In genomic region chr9:93060746-93061259, GRCh38 we compare ENCODE assay signal across 1 cellular context.
TF ChIP-seq lines count a peak whose summit lies in the region.

No MANE protein-coding gene starts in this region.

TF ChIP-seq in K562, 482 proteins besides CTCF, POLR2A, EP300 and RAD21 (continued from another document and continues in another):
- peak in 1 of 2 experiments; percentile 89; a peak in 3 of 4 replicates for TF ChIP-seq RCOR1 (IDR thresholded peaks at IDR 0.05; ENCODE audit: borderline replicate concordance in 1 of 2, low read depth in 2 of 2, low read length in 2 of 2)
- TF ChIP-seq NFYB (IDR thresholded peaks at IDR 0.05; ENCODE audit: extremely low read depth, insufficient read length) = no peak
- peak; percentile 51 for TF ChIP-seq EGR1 (conservative IDR thresholded peaks at IDR 0.05)
- peak; percentile 70 for TF ChIP-seq GABPA (tag; conservative IDR thresholded peaks at IDR 0.05; ENCODE audit: low read depth)
- TF ChIP-seq ZNF280A (IDR thresholded peaks at IDR 0.05; ENCODE audit: low read depth, partially characterized antibody) = no peak
- TF ChIP-seq JUN (IDR thresholded peaks at IDR 0.05; ENCODE audit: borderline replicate concordance, low read depth, low read length) = no peak
- no peak for TF ChIP-seq JUN (CRISPR knock-in tag; IDR thresholded peaks at IDR 0.05; ENCODE audit: borderline replicate concordance)
- TF ChIP-seq ZBTB7A (IDR thresholded peaks at IDR 0.05; ENCODE audit: borderline replicate concordance, control insufficient read depth, low read depth, low read length) = 0 out of 2 replicates have a peak, but pooled peaks have one; percentile 15
- TF ChIP-seq SIX5 (IDR thresholded peaks at IDR 0.05; ENCODE audit: borderline replicate concordance in 1 of 2, insufficient read depth in 1 of 2, low read depth in 1 of 2, low read length in 2 of 2) = no peak
- peak; percentile 57 for TF ChIP-seq KDM5B (IDR thresholded peaks at IDR 0.05; ENCODE audit: insufficient replicate concordance, low read depth, low read length)
- TF ChIP-seq FOXK2 (conservative IDR thresholded peaks at IDR 0.05 in 1 of 2, IDR thresholded peaks at IDR 0.05 in 1 of 2; ENCODE audit: low read depth in 2 of 2) = no peak
- TF ChIP-seq SMARCA4 (IDR thresholded peaks at IDR 0.05) = peak; percentile 79
- TF ChIP-seq ZNF766 (CRISPR knock-in tag; conservative IDR thresholded peaks at IDR 0.05) = peak; percentile 67; the same call in 1 of the 2 replicates
- TF ChIP-seq CREM (IDR thresholded peaks at IDR 0.05; ENCODE audit: low read depth) = no peak
- TF ChIP-seq GTF2E2 (tag; IDR thresholded peaks at IDR 0.05) = no peak
- TF ChIP-seq ZFPM2 (CRISPR knock-in tag; IDR thresholded peaks at IDR 0.05) = no peak
- 0 out of 2 replicates have a peak, but pooled peaks have one; percentile 10 for TF ChIP-seq ATF7 (IDR thresholded peaks at IDR 0.05)
- TF ChIP-seq MTF1 (CRISPR knock-in tag; IDR thresholded peaks at IDR 0.05; ENCODE audit: borderline replicate concordance) = no peak
- TF ChIP-seq CXXC5 (CRISPR knock-in tag; IDR thresholded peaks at IDR 0.05) = 0 out of 2 replicates have a peak, but pooled peaks have one; percentile 22
- peak; percentile 82; the same call in 1 of the 2 replicates for TF ChIP-seq ZNF584 (CRISPR knock-in tag; IDR thresholded peaks at IDR 0.05; ENCODE audit: low read depth)
- no peak for TF ChIP-seq POLR2AphosphoS5 (IDR thresholded peaks at IDR 0.05; ENCODE audit: control insufficient read depth, insufficient read depth, low read depth, low read length)
- no peak for TF ChIP-seq NR2C2 (CRISPR knock-in tag; IDR thresholded peaks at IDR 0.05)
- peak; percentile 53; the same call in 1 of the 2 replicates for TF ChIP-seq NR2C2 (tag; IDR thresholded peaks at IDR 0.05)
- TF ChIP-seq ZKSCAN8 (CRISPR knock-in tag; IDR thresholded peaks at IDR 0.05) = 0 out of 2 replicates have a peak, but pooled peaks have one; percentile 17
- TF ChIP-seq ARID1B (IDR thresholded peaks at IDR 0.05) = peak; percentile 77
- TF ChIP-seq COPS2 (conservative IDR thresholded peaks at IDR 0.05) = no peak
- no peak for TF ChIP-seq ESRRB (CRISPR knock-in tag; IDR thresholded peaks at IDR 0.05; ENCODE audit: borderline replicate concordance)
- TF ChIP-seq TCF3 (CRISPR knock-in tag; IDR thresholded peaks at IDR 0.05) = peak; percentile 55
- peak in 1 of 2 experiments; percentile 28; a peak in 1 of 4 replicates for TF ChIP-seq SRF (CRISPR knock-in tag; IDR thresholded peaks at IDR 0.05)
- TF ChIP-seq ETV5 (CRISPR knock-in tag; IDR thresholded peaks at IDR 0.05; ENCODE audit: low read depth) = peak; percentile 81; the same call in 1 of the 2 replicates
- TF ChIP-seq NR2C1 (IDR thresholded peaks at IDR 0.05) = no peak
- peak; percentile 47; the same call in 1 of the 2 replicates for TF ChIP-seq NR2C1 (tag; IDR thresholded peaks at IDR 0.05)
- 0 out of 4 replicates have a peak, but pooled peaks of 1 of the 2 experiments have one; percentile 27 for TF ChIP-seq ARNT (IDR thresholded peaks at IDR 0.05)
- peak; percentile 26; the same call in 1 of the 2 replicates for TF ChIP-seq MYC (IDR thresholded peaks at IDR 0.05; ENCODE audit: low read depth, low read length)
- no peak for TF ChIP-seq MYC (CRISPR knock-in tag; IDR thresholded peaks at IDR 0.05; ENCODE audit: borderline replicate concordance, low read depth)
- TF ChIP-seq CBFA2T3 (IDR thresholded peaks at IDR 0.05) = peak; percentile 51
- TF ChIP-seq ZBTB1 (CRISPR knock-in tag; IDR thresholded peaks at IDR 0.05; ENCODE audit: borderline replicate concordance, low read depth) = peak; percentile 43; the same call in 1 of the 2 replicates
- TF ChIP-seq, protein P1, sequence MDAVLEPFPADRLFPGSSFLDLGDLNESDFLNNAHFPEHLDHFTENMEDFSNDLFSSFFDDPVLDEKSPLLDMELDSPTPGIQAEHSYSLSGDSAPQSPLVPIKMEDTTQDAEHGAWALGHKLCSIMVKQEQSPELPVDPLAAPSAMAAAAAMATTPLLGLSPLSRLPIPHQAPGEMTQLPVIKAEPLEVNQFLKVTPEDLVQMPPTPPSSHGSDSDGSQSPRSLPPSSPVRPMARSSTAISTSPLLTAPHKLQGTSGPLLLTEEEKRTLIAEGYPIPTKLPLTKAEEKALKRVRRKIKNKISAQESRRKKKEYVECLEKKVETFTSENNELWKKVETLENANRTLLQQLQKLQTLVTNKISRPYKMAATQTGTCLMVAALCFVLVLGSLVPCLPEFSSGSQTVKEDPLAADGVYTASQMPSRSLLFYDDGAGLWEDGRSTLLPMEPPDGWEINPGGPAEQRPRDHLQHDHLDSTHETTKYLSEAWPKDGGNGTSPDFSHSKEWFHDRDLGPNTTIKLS (IDR thresholded peaks at IDR 0.05; ENCODE audit: borderline replicate concordance, low read depth) = no peak
- TF ChIP-seq MBD2 (IDR thresholded peaks at IDR 0.05; ENCODE audit: borderline replicate concordance, low read depth) = no peak
- TF ChIP-seq STAT5A (IDR thresholded peaks at IDR 0.05; ENCODE audit: borderline replicate concordance, low read length) = no peak
- TF ChIP-seq ELF1 (tag; IDR thresholded peaks at IDR 0.05) = peak; percentile 55
- TF ChIP-seq MTA3 (IDR thresholded peaks at IDR 0.05; ENCODE audit: borderline replicate concordance) = 0 out of 2 replicates have a peak, but pooled peaks have one; percentile 50
- TF ChIP-seq, protein P2, sequence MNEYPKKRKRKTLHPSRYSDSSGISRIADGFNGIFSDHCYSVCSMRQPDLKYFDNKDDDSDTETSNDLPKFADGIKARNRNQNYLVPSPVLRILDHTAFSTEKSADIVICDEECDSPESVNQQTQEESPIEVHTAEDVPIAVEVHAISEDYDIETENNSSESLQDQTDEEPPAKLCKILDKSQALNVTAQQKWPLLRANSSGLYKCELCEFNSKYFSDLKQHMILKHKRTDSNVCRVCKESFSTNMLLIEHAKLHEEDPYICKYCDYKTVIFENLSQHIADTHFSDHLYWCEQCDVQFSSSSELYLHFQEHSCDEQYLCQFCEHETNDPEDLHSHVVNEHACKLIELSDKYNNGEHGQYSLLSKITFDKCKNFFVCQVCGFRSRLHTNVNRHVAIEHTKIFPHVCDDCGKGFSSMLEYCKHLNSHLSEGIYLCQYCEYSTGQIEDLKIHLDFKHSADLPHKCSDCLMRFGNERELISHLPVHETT (CRISPR knock-in tag; conservative IDR thresholded peaks at IDR 0.05 in 1 of 2, IDR thresholded peaks at IDR 0.05 in 1 of 2) = peak in 1 of 2 experiments; percentile 75; a peak in 2 of 4 replicates
- TF ChIP-seq, protein P3, sequence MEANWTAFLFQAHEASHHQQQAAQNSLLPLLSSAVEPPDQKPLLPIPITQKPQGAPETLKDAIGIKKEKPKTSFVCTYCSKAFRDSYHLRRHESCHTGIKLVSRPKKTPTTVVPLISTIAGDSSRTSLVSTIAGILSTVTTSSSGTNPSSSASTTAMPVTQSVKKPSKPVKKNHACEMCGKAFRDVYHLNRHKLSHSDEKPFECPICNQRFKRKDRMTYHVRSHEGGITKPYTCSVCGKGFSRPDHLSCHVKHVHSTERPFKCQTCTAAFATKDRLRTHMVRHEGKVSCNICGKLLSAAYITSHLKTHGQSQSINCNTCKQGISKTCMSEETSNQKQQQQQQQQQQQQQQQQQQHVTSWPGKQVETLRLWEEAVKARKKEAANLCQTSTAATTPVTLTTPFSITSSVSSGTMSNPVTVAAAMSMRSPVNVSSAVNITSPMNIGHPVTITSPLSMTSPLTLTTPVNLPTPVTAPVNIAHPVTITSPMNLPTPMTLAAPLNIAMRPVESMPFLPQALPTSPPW (CRISPR knock-in tag; IDR thresholded peaks at IDR 0.05) = peak; percentile 66
- TF ChIP-seq, protein P4, sequence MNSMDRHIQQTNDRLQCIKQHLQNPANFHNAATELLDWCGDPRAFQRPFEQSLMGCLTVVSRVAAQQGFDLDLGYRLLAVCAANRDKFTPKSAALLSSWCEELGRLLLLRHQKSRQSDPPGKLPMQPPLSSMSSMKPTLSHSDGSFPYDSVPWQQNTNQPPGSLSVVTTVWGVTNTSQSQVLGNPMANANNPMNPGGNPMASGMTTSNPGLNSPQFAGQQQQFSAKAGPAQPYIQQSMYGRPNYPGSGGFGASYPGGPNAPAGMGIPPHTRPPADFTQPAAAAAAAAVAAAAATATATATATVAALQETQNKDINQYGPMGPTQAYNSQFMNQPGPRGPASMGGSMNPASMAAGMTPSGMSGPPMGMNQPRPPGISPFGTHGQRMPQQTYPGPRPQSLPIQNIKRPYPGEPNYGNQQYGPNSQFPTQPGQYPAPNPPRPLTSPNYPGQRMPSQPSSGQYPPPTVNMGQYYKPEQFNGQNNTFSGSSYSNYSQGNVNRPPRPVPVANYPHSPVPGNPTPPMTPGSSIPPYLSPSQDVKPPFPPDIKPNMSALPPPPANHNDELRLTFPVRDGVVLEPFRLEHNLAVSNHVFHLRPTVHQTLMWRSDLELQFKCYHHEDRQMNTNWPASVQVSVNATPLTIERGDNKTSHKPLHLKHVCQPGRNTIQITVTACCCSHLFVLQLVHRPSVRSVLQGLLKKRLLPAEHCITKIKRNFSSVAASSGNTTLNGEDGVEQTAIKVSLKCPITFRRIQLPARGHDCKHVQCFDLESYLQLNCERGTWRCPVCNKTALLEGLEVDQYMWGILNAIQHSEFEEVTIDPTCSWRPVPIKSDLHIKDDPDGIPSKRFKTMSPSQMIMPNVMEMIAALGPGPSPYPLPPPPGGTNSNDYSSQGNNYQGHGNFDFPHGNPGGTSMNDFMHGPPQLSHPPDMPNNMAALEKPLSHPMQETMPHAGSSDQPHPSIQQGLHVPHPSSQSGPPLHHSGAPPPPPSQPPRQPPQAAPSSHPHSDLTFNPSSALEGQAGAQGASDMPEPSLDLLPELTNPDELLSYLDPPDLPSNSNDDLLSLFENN (IDR thresholded peaks at IDR 0.05; ENCODE audit: low read depth in 2 of 2, low read length in 2 of 2) = no peak
- peak; percentile 55 for TF ChIP-seq MEIS2 (IDR thresholded peaks at IDR 0.05; ENCODE audit: partially characterized antibody)
- peak; percentile 55; the same call in 1 of the 2 replicates for TF ChIP-seq ZNF57 (CRISPR knock-in tag; IDR thresholded peaks at IDR 0.05)
- peak; percentile 66 for TF ChIP-seq LEF1 (IDR thresholded peaks at IDR 0.05)
- TF ChIP-seq SUPT5H (IDR thresholded peaks at IDR 0.05) = 0 out of 2 replicates have a peak, but pooled peaks have one; percentile 25
- peak; percentile 85 for TF ChIP-seq SMARCE1 (IDR thresholded peaks at IDR 0.05)
- peak; percentile 43; the same call in 1 of the 2 replicates for TF ChIP-seq MTA1 (IDR thresholded peaks at IDR 0.05; ENCODE audit: borderline replicate concordance)
- peak; percentile 30; the same call in 1 of the 2 replicates for TF ChIP-seq FOXO4 (CRISPR knock-in tag; IDR thresholded peaks at IDR 0.05)
- TF ChIP-seq SPI1 (IDR thresholded peaks at IDR 0.05; ENCODE audit: borderline replicate concordance, low read depth, low read length) = peak; percentile 56; the same call in 1 of the 2 replicates
- peak; percentile 73; the same call in 1 of the 2 replicates for TF ChIP-seq GATA2 (CRISPR knock-in tag; IDR thresholded peaks at IDR 0.05)
- 0 out of 2 replicates have a peak, but pooled peaks have one; percentile 32 for TF ChIP-seq SMAD4 (CRISPR knock-in tag; conservative IDR thresholded peaks at IDR 0.05)
- peak; percentile 48; the same call in 1 of the 2 replicates for TF ChIP-seq SMARCC2 (IDR thresholded peaks at IDR 0.05; ENCODE audit: low read depth)
- TF ChIP-seq ATF1 (CRISPR knock-in tag; IDR thresholded peaks at IDR 0.05) = no peak
- TF ChIP-seq ATF1 (tag; IDR thresholded peaks at IDR 0.05) = 0 out of 2 replicates have a peak, but pooled peaks have one; percentile 24
- TF ChIP-seq NFIC (IDR thresholded peaks at IDR 0.05) = peak; percentile 75
- TF ChIP-seq DPF2 (IDR thresholded peaks at IDR 0.05) = peak; percentile 85
- no peak for TF ChIP-seq CBX1 (IDR thresholded peaks at IDR 0.05; ENCODE audit: low read depth)
- TF ChIP-seq ZBTB2 (IDR thresholded peaks at IDR 0.05) = 0 out of 2 replicates have a peak, but pooled peaks have one; percentile 12
- TF ChIP-seq TCF7 (IDR thresholded peaks at IDR 0.05; ENCODE audit: borderline replicate concordance) = no peak
- 0 out of 2 replicates have a peak, but pooled peaks have one; percentile 24 for TF ChIP-seq KLF16 (IDR thresholded peaks at IDR 0.05)
- TF ChIP-seq IRF9 (tag; IDR thresholded peaks at IDR 0.05) = no peak
